ENCODE assay signal across 21 cellular contexts in genomic region chr1:50701706-50702317, GRCh38.
A peak's percentile ranks its signal among the peaks of the same experiment; 100 is the strongest.
DNase-seq lines count a peak whose midpoint lies in the region; ATAC-seq, FAIRE-seq and TF ChIP-seq lines count a peak whose summit lies in the region.
"Had no signal": no experiment of that assay in that cellular context is flagged by ENCODE, and none has a peak within 500 bp of the region (broad histone marks: within the 10 kb centered on the region; RNA-seq: fewer than 3 reads in every experiment).

No MANE protein-coding gene starts in this region.

- POLR2A ChIA-PET in HEK293 (lab: Yijun Ruan, JAX) = interaction anchor here (0.5 kb wide), 1 partner anchor 500 kb away, joined by 5 read pairs; no protein-coding TSS in a partner anchor

- no peak overlapping the region for H3K27ac Mint-ChIP-seq in activated naive CD4-positive, alpha-beta T cell treated with anti-CD3 and anti-CD28 coated beads, Interleukin-2, amount 50 U/mL, for 72 hours

- TF ChIP-seq CTCF in D721Med (IDR thresholded peaks at IDR 0.05; ENCODE audit: insufficient read depth, missing control alignments) = no peak
- TF ChIP-seq CTCF in HEK293 (tag by site-specific recombination; IDR thresholded peaks at IDR 0.05) = no peak

- DNase-seq in D721Med (ENCODE audit: insufficient read length, low spot score) (no peak), cortex of kidney (lab: John Stamatoyannopoulos, UW) (no peak)
- no peak for DNase-seq in activated CD8-positive, alpha-beta memory T cell treated with anti-CD3 and anti-CD28 coated beads for 24 hours
- DNase-seq in activated naive CD4-positive, alpha-beta T cell treated with anti-CD3 and anti-CD28 coated beads, Interleukin-2, amount 50 U/mL, for 72 hours (ENCODE audit: low spot score in 2 of 2) = no peak
- no peak for DNase-seq in activated CD8-positive, alpha-beta memory T cell treated with anti-CD3 and anti-CD28 coated beads, Interleukin-2, amount 50 U/mL, for 4 hours
- DNase-seq: activated CD4-positive, alpha-beta T cell treated with anti-CD3 and anti-CD28 coated beads, Interleukin-2, amount 50 U/mL, for 4 hours; activated gamma-delta T cell treated with Interleukin-2 at 50 U/mL for 16 hours; activated T-cell treated with anti-CD3 and anti-CD28 coated beads for 4 hours; C1 segment of cervical spinal cord; H7; heart right ventricle; left ventricle myocardium inferior; NCI-H1930; NCI-H526 treated with DMSO at 0.1 percent for 48 hours; psoas muscle; uterus had no signal

- CTCF ChIA-PET in HEK293 (lab: Yijun Ruan, JAX) = interaction anchor here (0.6 to 1.2 kb wide), 3 partner anchors 18 to 739 kb away, joined by 3 to 4 read pairs (median 4); no protein-coding TSS in a partner anchor

- peak; percentile 80 for FAIRE-seq in D721Med (lab: Jason Lieb, UNC)

- H3K9me3 ChIP-seq in HEK293 (ENCODE audit: control insufficient read depth, insufficient read depth, low read depth, low read length) = no peaks in the 10 kb centered on the region
- H3K9me3 ChIP-seq: heart right ventricle, left ventricle myocardium inferior, psoas muscle, uterus had no signal

- peaks cover 42% of the 10 kb centered on the region for H3K4me1 ChIP-seq in HEK293 (ENCODE audit: control insufficient read depth, insufficient read depth, low read length)
- H3K4me1 ChIP-seq: uterus had no signal

- H3K27ac ChIP-seq in HEK293 (ENCODE audit: extremely low read depth, low read depth, low read length) = no peak overlapping the region; the same call in 1 of the 2 replicates
- peak overlapping the region; percentile 81 for H3K27ac ChIP-seq in angular gyrus (ENCODE audit: low read depth, low read length)
- peak overlapping the region; percentile 65 for H3K27ac ChIP-seq in layer of hippocampus (ENCODE audit: low read depth, low read length)
- H3K27ac ChIP-seq: coronary artery, heart right ventricle, left ventricle myocardium inferior, psoas muscle, uterus had no signal

- no peaks in the 10 kb centered on the region for H3K27me3 ChIP-seq in layer of hippocampus (ENCODE audit: control insufficient read depth, insufficient read depth, low read length)
- H3K27me3 ChIP-seq: heart right ventricle, uterus had no signal

- H3K36me3 ChIP-seq in HEK293 (ENCODE audit: control insufficient read depth in 2 of 2, insufficient read depth in 1 of 2, low read length in 2 of 2) = no peaks in the 10 kb centered on the region
- H3K36me3 ChIP-seq: heart right ventricle, left ventricle myocardium inferior, uterus had no signal

- no peak for ATAC-seq in activated naive CD4-positive, alpha-beta T cell treated with anti-CD3 and anti-CD28 coated beads, Interleukin-2, amount 50 U/mL, for 72 hours
- ATAC-seq: heart right ventricle, psoas muscle, SK-N-SH treated with all-trans-retinoic acid at 6 μM for 48 hours had no signal

- no peaks in the 10 kb centered on the region for H3K9me3 Mint-ChIP-seq in activated naive CD4-positive, alpha-beta T cell treated with anti-CD3 and anti-CD28 coated beads, Interleukin-2, amount 50 U/mL, for 72 hours

- H3K36me3 Mint-ChIP-seq in activated naive CD4-positive, alpha-beta T cell treated with anti-CD3 and anti-CD28 coated beads, Interleukin-2, amount 50 U/mL, for 72 hours = no peaks in the 10 kb centered on the region

- no peak overlapping the region for H3K4me3 ChIP-seq in HEK293 (ENCODE audit: low read depth, low read length)
- H3K4me3 ChIP-seq: coronary artery, heart right ventricle, left ventricle myocardium inferior, psoas muscle, uterus had no signal

TF ChIP-seq in HEK293, 187 proteins besides CTCF, POLR2A, EP300 and RAD21:
- TF ChIP-seq PRDM6 (tag by site-specific recombination; IDR thresholded peaks at IDR 0.05) (peak; percentile 93), ZNF174 (tag by site-specific recombination; IDR thresholded peaks at IDR 0.05) (no peak), ZNF843 (tag by site-specific recombination; IDR thresholded peaks at IDR 0.05) (peak; percentile 80), OSR2 (tag by site-specific recombination; IDR thresholded peaks at IDR 0.05) (peak; percentile 91), ZNF121 (tag by site-specific recombination; IDR thresholded peaks at IDR 0.05) (no peak), ZNF791 (tag by site-specific recombination; IDR thresholded peaks at IDR 0.05) (no peak), YY2 (tag by site-specific recombination; IDR thresholded peaks at IDR 0.05) (no peak), FEZF1 (tag by site-specific recombination; IDR thresholded peaks at IDR 0.05) (peak; percentile 57), ZNF274 (IDR thresholded peaks at IDR 0.05; ENCODE audit: low read length) (no peak), ZNF274 (tag by site-specific recombination; IDR thresholded peaks at IDR 0.05; ENCODE audit: borderline replicate concordance) (no peak), ZNF621 (tag by site-specific recombination; IDR thresholded peaks at IDR 0.05) (no peak), HIC1 (tag by site-specific recombination; IDR thresholded peaks at IDR 0.05) (no peak), ZNF423 (tag by site-specific recombination; IDR thresholded peaks at IDR 0.05) (no peak)
